ENCODE assay signal across 8 cellular contexts in genomic region chr3:50567011-50567385, GRCh38. TPM values are rescaled to one million over a fixed set of nuclear protein-coding genes. Genes with fewer than 3 reads are reported as not detected.
A peak's percentile ranks its signal among the peaks of the same experiment; 100 is the strongest.
DNase-seq lines count a peak whose midpoint lies in the region; ATAC-seq and TF ChIP-seq lines count a peak whose summit lies in the region.

No MANE protein-coding gene starts in this region.

- H3K4me1 ChIP-seq in GM23338 (ENCODE audit: insufficient read depth) (no peaks in the 10 kb centered on the region; the same call in 1 of the 2 replicates), spleen (peaks cover 22 to 53% (median 43%) of the 10 kb centered on the region in 6 donors)

- H3K27ac Mint-ChIP-seq in GM23338: no peak overlapping the region
- peak overlapping the region; percentile 23 for H3K27ac Mint-ChIP-seq in activated CD4-positive, alpha-beta memory T cell treated with anti-CD3 and anti-CD28 coated beads for 36 hours

- TF ChIP-seq CTCF in GM23338 (conservative IDR thresholded peaks at IDR 0.05; ENCODE audit: low read depth in 2 of 2): 0 out of 4 replicates have a peak, but pooled peaks of 1 of the 2 experiments have one; percentile 4
- no peak for TF ChIP-seq CTCF in spleen (IDR thresholded peaks at IDR 0.05 in 8 of 11, conservative IDR thresholded peaks at IDR 0.05 in 3 of 11)

- WGBS in spleen, 5 donors: 12 to 31% (median 23%) methylated on average over 10 to 11 of the region's 11 CpGs

- H3K4me3 Mint-ChIP-seq in GM23338: peak overlapping the region; percentile 73
- H3K4me3 Mint-ChIP-seq in activated CD4-positive, alpha-beta memory T cell treated with anti-CD3 and anti-CD28 coated beads for 36 hours: peak overlapping the region; percentile 76

- H3K4me1 Mint-ChIP-seq in GM23338: peaks cover 11% of the 10 kb centered on the region; the same call in 2 of the 3 replicates
- H3K4me1 Mint-ChIP-seq in activated CD4-positive, alpha-beta memory T cell treated with anti-CD3 and anti-CD28 coated beads for 36 hours (ENCODE audit: low read depth): peaks cover 36% of the 10 kb centered on the region

- H3K27me3 ChIP-seq in GM23338 (ENCODE audit: insufficient read depth): peaks cover 13% of the 10 kb centered on the region; the same call in 1 of the 2 replicates
- H3K27me3 ChIP-seq in spleen (replicated peaks in 1 of 7): no peaks in the 10 kb centered on the region

- no peaks in the 10 kb centered on the region for H4K20me1 ChIP-seq in GM23338 (replicated peaks; ENCODE audit: insufficient read depth)

- peak overlapping the region; percentile 95 for H2AFZ ChIP-seq in GM23338

- DNase-seq in GM23338 (ENCODE audit: low spot score): no peak
- no peak for DNase-seq in activated CD4-positive, alpha-beta memory T cell treated with anti-CD3 and anti-CD28 coated beads for 36 hours
- no peak for DNase-seq in spleen
- no peak for DNase-seq in ureter (ENCODE audit: low spot score)
- no peak for DNase-seq in EL
- DNase-seq in NK-92 (lab: John Stamatoyannopoulos, UW; ENCODE audit: unreplicated experiment): no peak

- TF ChIP-seq POLR2A in spleen (IDR thresholded peaks at IDR 0.05): no peak

- no peaks in the 10 kb centered on the region for H3K36me3 ChIP-seq in GM23338 (ENCODE audit: insufficient read depth)
- peaks cover 0 to 6% (median 0%) of the 10 kb centered on the region in 6 donors for H3K36me3 ChIP-seq in spleen

- peaks cover 7% of the 10 kb centered on the region; the same call in 1 of the 2 replicates for H3K79me2 ChIP-seq in GM23338 (replicated peaks; ENCODE audit: insufficient read depth)

- no peaks in the 10 kb centered on the region for H3K9me3 ChIP-seq in spleen

- H3K27me3 Mint-ChIP-seq in GM23338 (ENCODE audit: insufficient read depth, low read depth, poor library complexity): peaks cover 13% of the 10 kb centered on the region
- no peaks in the 10 kb centered on the region for H3K27me3 Mint-ChIP-seq in activated CD4-positive, alpha-beta memory T cell treated with anti-CD3 and anti-CD28 coated beads for 36 hours

- CTCF ChIA-PET in activated CD4-positive, alpha-beta memory T cell treated with anti-CD3 and anti-CD28 coated beads for 36 hours (lab: Charles Lee): interaction anchor here (1.0 to 14.6 kb wide), 6 partner anchors 17 to 108 kb away, joined by 4 to 908 read pairs (median 10); partner anchors contain the start of genes CISH, DOCK3 and MAPKAPK3

- POLR2A ChIA-PET in activated CD4-positive, alpha-beta memory T cell treated with anti-CD3 and anti-CD28 coated beads for 36 hours (lab: Charles Lee): interaction anchor here (1.2 to 14.0 kb wide), 3 partner anchors 23 to 216 kb away, joined by 3 to 1013 read pairs (median 510); partner anchors contain the start of genes CISH, CYB561D2, MAPKAPK3 and NPRL2

- H3K4me3 ChIP-seq in GM23338 (peak overlapping the region; percentile 81), iPS-11a (ENCODE audit: low read depth, low read length) (peak overlapping the region; percentile 52), spleen (peak overlapping the region; percentile 32 to 79 (median 66))

- peak overlapping the region; percentile 97 for H3K4me2 ChIP-seq in GM23338

- peaks cover 3% of the 10 kb centered on the region; the same call in 1 of the 3 replicates for H3K36me3 Mint-ChIP-seq in GM23338 (ENCODE audit: low read depth)
- peaks cover 32% of the 10 kb centered on the region for H3K36me3 Mint-ChIP-seq in activated CD4-positive, alpha-beta memory T cell treated with anti-CD3 and anti-CD28 coated beads for 36 hours

- peaks cover 20% of the 10 kb centered on the region for H3F3A ChIP-seq in GM23338 (replicated peaks; ENCODE audit: low read depth)

- H3K27ac ChIP-seq in GM23338 (ENCODE audit: low read depth): no peak overlapping the region
- H3K27ac ChIP-seq in spleen: peak overlapping the region in 6 of 8 donors; percentile 29 to 93 (median 91)

- H3K9me3 Mint-ChIP-seq in GM23338: no peaks in the 10 kb centered on the region
- H3K9me3 Mint-ChIP-seq in activated CD4-positive, alpha-beta memory T cell treated with anti-CD3 and anti-CD28 coated beads for 36 hours: no peaks in the 10 kb centered on the region

- ATAC-seq in GM23338 (no peak), HG03280 (IDR thresholded peaks at IDR 0.05; ENCODE audit: unreplicated experiment) (no peak)

- H3K9me2 ChIP-seq in GM23338 (ENCODE audit: insufficient read depth): no peaks in the 10 kb centered on the region

- intact Hi-C loops in activated CD4-positive, alpha-beta memory T cell treated with anti-CD3 and anti-CD28 coated beads for 36 hours (cut with micrococcal nuclease): loop anchor here (5.0 kb wide), 1 partner anchor 210 kb away; the partner anchor contains the start of gene TMEM115
- intact Hi-C loops in spleen (cut with DNase I; ENCODE audit: low total_unique reads): no loop called here

TF ChIP-seq in GM23338, 12 proteins besides CTCF, POLR2A, EP300 and RAD21 (continues in another document):
- TF ChIP-seq EZH2 (IDR thresholded peaks at IDR 0.05; ENCODE audit: low read depth, unreplicated experiment): no peak
- no peak for TF ChIP-seq POLR2AphosphoS5 (IDR thresholded peaks at IDR 0.05; ENCODE audit: low read depth)
- TF ChIP-seq EZH2phosphoT487 (IDR thresholded peaks at IDR 0.05; ENCODE audit: unreplicated experiment): no peak
- TF ChIP-seq STAT1 (IDR thresholded peaks at IDR 0.05; ENCODE audit: unreplicated experiment): no peak
- TF ChIP-seq CREB1 (CRISPR knock-in tag; IDR thresholded peaks at IDR 0.05; ENCODE audit: low read depth): no peak

RNA-seq across cellular contexts. Expression of gene C3orf18, which starts 0.5 kb away (rescaled TPM):
- 7.7 and 10.3 TPM in 2 replicates for total RNA-seq in GM23338 (2014; rRNA removed; shearing (Covaris generic))
- polyA plus RNA-seq in GM23338 (2016; fragmentation: Nextera tagmentation; extraction: Ambion mirVana): 2.4 TPM in 2 replicates
- 10 to 100 TPM; 16.7 to 17.0 TPM for total RNA-seq in activated CD4-positive, alpha-beta memory T cell treated with anti-CD3 and anti-CD28 coated beads for 36 hours
- 10 to 100 TPM in 1 of 7 donors, 1 to 10 TPM in 6; 3.2 to 12.2 (median 5.8) TPM for total RNA-seq in spleen
- 1 to 10 TPM; 2.3 to 4.6 (median 3.5) TPM for polyA plus RNA-seq in spleen
- total RNA-seq in ureter: 8.0 TPM

RNA-seq across cellular contexts. Expression of gene HEMK1, which starts 2.3 kb away (rescaled TPM):
- 5.6 and 8.5 TPM in 2 replicates for total RNA-seq in GM23338 (2014; rRNA removed; shearing (Covaris generic))
- polyA plus RNA-seq in GM23338 (2016; fragmentation: Nextera tagmentation; extraction: Ambion mirVana): 10.1 and 11.0 TPM in 2 replicates
- 10 to 100 TPM; 78.7 to 82.6 TPM for total RNA-seq in activated CD4-positive, alpha-beta memory T cell treated with anti-CD3 and anti-CD28 coated beads for 36 hours
- 10 to 100 TPM in 6 of 7 donors, 1 to 10 TPM in 1; 7.6 to 22.5 (median 18.9) TPM for total RNA-seq in spleen
- polyA plus RNA-seq in spleen: 10 to 100 TPM; 25.1 to 45.2 (median 41.1) TPM
- 34.4 TPM for total RNA-seq in ureter

RNA-seq across cellular contexts. Expression of gene CISH, which starts 44.6 kb away (rescaled TPM):
- total RNA-seq in GM23338 (2014; rRNA removed; shearing (Covaris generic)): 2.7 and 3.6 TPM in 2 replicates
- polyA plus RNA-seq in GM23338 (2016; fragmentation: Nextera tagmentation; extraction: Ambion mirVana): 2.1 and 2.2 TPM in 2 replicates
- total RNA-seq in activated CD4-positive, alpha-beta memory T cell treated with anti-CD3 and anti-CD28 coated beads for 36 hours: 100 to 1,000 TPM; 319 TPM
- total RNA-seq in spleen: 10 to 100 TPM in 5 of 7 donors, 1 to 10 TPM in 2; 8.7 to 23.6 (median 14.0) TPM
- 1 to 10 TPM; 2.9 to 7.4 (median 6.7) TPM for polyA plus RNA-seq in spleen
- 15.0 TPM for total RNA-seq in ureter

RNA-seq across cellular contexts. Expression of gene MAPKAPK3, which starts 50.0 kb away (rescaled TPM):
- total RNA-seq in GM23338 (2014; rRNA removed; shearing (Covaris generic)): 44.9 and 51.1 TPM in 2 replicates
- 16.5 and 17.2 TPM in 2 replicates for polyA plus RNA-seq in GM23338 (2016; fragmentation: Nextera tagmentation; extraction: Ambion mirVana)
- 100 to 1,000 TPM; 186 to 187 TPM for total RNA-seq in activated CD4-positive, alpha-beta memory T cell treated with anti-CD3 and anti-CD28 coated beads for 36 hours
- total RNA-seq in spleen: 10 to 100 TPM; 34.7 to 55.0 (median 44.9) TPM
- polyA plus RNA-seq in spleen: 10 to 100 TPM; 18.0 to 34.8 (median 18.9) TPM
- total RNA-seq in ureter: 34.8 TPM

Comparison
In these comparisons a context has a peak if more than half of its experiments do, and no peak if none do; other contexts are left out.
1. RNA of gene CISH, which starts 44.6 kb away (total RNA-seq): 319 TPM in activated CD4-positive, alpha-beta memory T cell treated with anti-CD3 and anti-CD28 coated beads for 36 hours; 15.0 TPM in ureter (single experiment), 8.7 to 23.6 TPM in spleen and 2.7 to 3.6 TPM in GM23338; every median in the first group is over 10 times any median in the second.
2. Peak in every context shown above with its lines, with median percentiles within 50 percentile points of each other: H3K4me3 ChIP-seq.